ENCODE assay signal across 17 cellular contexts in genomic region chr16:84450176-84450865, GRCh38. TPM values are rescaled to one million over a fixed set of nuclear protein-coding genes. Genes with fewer than 3 reads are reported as not detected.
DNase-seq lines count a peak whose midpoint lies in the region; ATAC-seq and TF ChIP-seq lines count a peak whose summit lies in the region.
"Had no signal": no experiment of that assay in that cellular context is flagged by ENCODE, and none has a peak within 500 bp of the region (broad histone marks: within the 10 kb centered on the region; RNA-seq: fewer than 3 reads in every experiment).

No MANE protein-coding gene starts in this region.

- H3K36me3 ChIP-seq in IMR-90 (ENCODE audit: control insufficient read depth, insufficient read depth, low read length) = no peaks in the 10 kb centered on the region
- H3K36me3 ChIP-seq in lower lobe of right lung = no peaks in the 10 kb centered on the region
- no peaks in the 10 kb centered on the region for H3K36me3 ChIP-seq in stomach
- H3K36me3 ChIP-seq: BLaER1 had no signal

- no peaks in the 10 kb centered on the region for H3K9me3 ChIP-seq in IMR-90 (ENCODE audit: control insufficient read depth, insufficient read depth, low read length)
- H3K9me3 ChIP-seq in lower lobe of right lung = no peaks in the 10 kb centered on the region
- H3K9me3 ChIP-seq in stomach = no peaks in the 10 kb centered on the region

- no peak overlapping the region for H3K23ac ChIP-seq in IMR-90 (ENCODE audit: low read depth, low read length)

- H3K79me1 ChIP-seq in IMR-90 (ENCODE audit: low read depth in 1 of 2, low read length in 2 of 2) = no peaks in the 10 kb centered on the region

- no peak overlapping the region for H3K4me3 Mint-ChIP-seq in activated CD8-positive, alpha-beta memory T cell treated with anti-CD3 and anti-CD28 coated beads, Interleukin-2, amount 10 ng/mL, durations not matched to agents 7 days and 5 days
- H3K4me3 Mint-ChIP-seq: CD8-positive, alpha-beta memory T cell had no signal

- H2AK5ac ChIP-seq in IMR-90 (ENCODE audit: low read depth, low read length) = no peak overlapping the region

- peaks cover 2% of the 10 kb centered on the region; the same call in 1 of the 2 replicates for H4K20me1 ChIP-seq in IMR-90 (ENCODE audit: insufficient read depth, low read length)
- H4K20me1 ChIP-seq: BLaER1 had no signal

- H3K27me3 ChIP-seq in IMR-90 (ENCODE audit: control insufficient read depth, insufficient read depth, low read length) = no peaks in the 10 kb centered on the region
- H3K27me3 ChIP-seq in lower lobe of right lung (ENCODE audit: low read depth) = no peaks in the 10 kb centered on the region
- H3K27me3 ChIP-seq in stomach = peaks cover 0 to 12% (median 0%) of the 10 kb centered on the region in 3 donors
- H3K27me3 ChIP-seq: BLaER1 had no signal

- peaks cover 6% of the 10 kb centered on the region for H3K27me3 Mint-ChIP-seq in activated CD8-positive, alpha-beta memory T cell treated with anti-CD3 and anti-CD28 coated beads, Interleukin-2, amount 10 ng/mL, durations not matched to agents 7 days and 5 days

- H4K8ac ChIP-seq in IMR-90 (ENCODE audit: low read depth in 2 of 2, low read length in 2 of 2) = no peak overlapping the region

- TF ChIP-seq POLR2A in IMR-90 (IDR thresholded peaks at IDR 0.05; ENCODE audit: low read depth, low read length) (no peak), stomach (IDR thresholded peaks at IDR 0.05) (no peak)

- TF ChIP-seq RAD21 in IMR-90 (IDR thresholded peaks at IDR 0.05; ENCODE audit: low read length) = no peak

- H3K14ac ChIP-seq in IMR-90 (replicated peaks; ENCODE audit: low read depth, low read length) = no peak overlapping the region

- H3K4me3 ChIP-seq in IMR-90 (ENCODE audit: insufficient read depth, low read depth, low read length) = no peak overlapping the region
- no peak overlapping the region for H3K4me3 ChIP-seq in lower lobe of right lung
- no peak overlapping the region for H3K4me3 ChIP-seq in stomach
- H3K4me3 ChIP-seq: BLaER1 had no signal

- H2BK20ac ChIP-seq in IMR-90 (ENCODE audit: low read depth, low read length) = no peak overlapping the region

- no peak overlapping the region for H3K18ac ChIP-seq in IMR-90 (ENCODE audit: low read depth, low read length)

- dilution Hi-C loops in IMR-90 (cut with HindIII; ENCODE audit: low sequenced_read_pairs, unreplicated experiment) = no loop called here

- no peak overlapping the region for H3K27ac ChIP-seq in IMR-90 (ENCODE audit: insufficient read depth, low read length)
- H3K27ac ChIP-seq in lower lobe of right lung = no peak overlapping the region
- no peak overlapping the region for H3K27ac ChIP-seq in stomach
- H3K27ac ChIP-seq: BLaER1 had no signal

- no peak overlapping the region for H3K56ac ChIP-seq in IMR-90 (ENCODE audit: extremely low read depth, insufficient read depth, low read length)

- peaks cover 12% of the 10 kb centered on the region for H3K9me1 ChIP-seq in IMR-90 (ENCODE audit: insufficient read depth, low read length)

- no TSS peak for BruUV-seq in IMR-90 (replicated peaks; lab: Mats Ljungman, UMichigan)

- no peak overlapping the region for H2BK5ac ChIP-seq in IMR-90 (ENCODE audit: low read depth, low read length, poor library complexity, severe bottlenecking)

- in situ Hi-C loops in IMR-90 (cut with MboI; ENCODE audit: low sequenced_read_pairs) = no loop called here

- peak; percentile 32 for DNase-seq in activated CD8-positive, alpha-beta memory T cell treated with anti-CD3 and anti-CD28 coated beads for 24 hours
- DNase-seq in activated CD8-positive, alpha-beta memory T cell treated with anti-CD3 and anti-CD28 coated beads, Interleukin-2, amount 10 ng/mL, durations not matched to agents 7 days and 5 days = no peak
- DNase-seq in IMR-90 (no peak), lower lobe of right lung (peak; percentile 12), stomach (peak; percentile 15), inferior parietal cortex (ENCODE audit: extremely low spot score) (no peak)
- DNase-seq: CD8-positive, alpha-beta memory T cell; GF-D8; KG1; NCI-H1436; NCI-H2171; NCI-H446; OCI-M1; RPMI8226 had no signal

- no peak overlapping the region for H2BK120ac ChIP-seq in IMR-90 (ENCODE audit: low read depth, low read length)

- no peak overlapping the region for H3K4me2 ChIP-seq in IMR-90 (ENCODE audit: low read depth, low read length)

- H4K5ac ChIP-seq in IMR-90 (ENCODE audit: low read depth, low read length) = no peak overlapping the region

- CTCF ChIA-PET in activated CD8-positive, alpha-beta memory T cell treated with anti-CD3 and anti-CD28 coated beads, Interleukin-2, amount 10 ng/mL, durations not matched to agents 7 days and 5 days (lab: Charles Lee) = no interaction called here
- CTCF ChIA-PET in IMR-90 (lab: Yijun Ruan, JAX) = no interaction called here

- no peak overlapping the region for H3K27ac Mint-ChIP-seq in activated CD8-positive, alpha-beta memory T cell treated with anti-CD3 and anti-CD28 coated beads, Interleukin-2, amount 10 ng/mL, durations not matched to agents 7 days and 5 days

- ATAC-seq in activated CD8-positive, alpha-beta memory T cell treated with anti-CD3 and anti-CD28 coated beads, Interleukin-2, amount 10 ng/mL, durations not matched to agents 7 days and 5 days = no peak
- ATAC-seq in IMR-90 (ENCODE audit: low read depth) (no peak), lower lobe of right lung (no peak), HG03159 (IDR thresholded peaks at IDR 0.05; ENCODE audit: unreplicated experiment) (no peak), HG02642 (IDR thresholded peaks at IDR 0.05; ENCODE audit: poor library complexity, unreplicated experiment) (no peak)

- intact Hi-C loops in IMR-90 (cut with micrococcal nuclease) = no loop called here
- intact Hi-C loops in lower lobe of right lung (cut with DNase I) = no loop called here
- intact Hi-C loops in stomach (cut with DNase I; ENCODE audit: low total_unique reads) = no loop called here

- H2BK15ac ChIP-seq in IMR-90 (ENCODE audit: low read depth, low read length) = no peak overlapping the region

- no CpG with 5 or more reads among the region's 11 CpGs for WGBS in IMR-90 (ENCODE audit: extremely low coverage in 2 of 2, insufficient read length in 1 of 2), 2 experiments
- 85 to 94% (median 89%) methylated on average over 11 of the region's 11 CpGs for WGBS in stomach, 5 donors

- TF ChIP-seq EP300 in stomach (IDR thresholded peaks at IDR 0.05) = no peak

- H3K36me3 Mint-ChIP-seq in activated CD8-positive, alpha-beta memory T cell treated with anti-CD3 and anti-CD28 coated beads, Interleukin-2, amount 10 ng/mL, durations not matched to agents 7 days and 5 days = no peaks in the 10 kb centered on the region

- H2AFZ ChIP-seq in IMR-90 (replicated peaks; ENCODE audit: low read length, poor library complexity) = peak overlapping the region; percentile 35

- POLR2A ChIA-PET in IMR-90 (lab: Charles Lee; ENCODE audit: unreplicated experiment) = no interaction called here

- no peak overlapping the region for H3K4ac ChIP-seq in IMR-90 (ENCODE audit: low read depth, low read length)

- H2AK9ac ChIP-seq in IMR-90 (replicated peaks; ENCODE audit: low read depth, low read length, poor library complexity) = peak overlapping the region; percentile 75

- peaks cover 3% of the 10 kb centered on the region for H3K9me3 Mint-ChIP-seq in activated CD8-positive, alpha-beta memory T cell treated with anti-CD3 and anti-CD28 coated beads, Interleukin-2, amount 10 ng/mL, durations not matched to agents 7 days and 5 days (ENCODE audit: low read depth)

- no peaks in the 10 kb centered on the region for H3K4me1 ChIP-seq in IMR-90 (ENCODE audit: control insufficient read depth, insufficient read depth, low read length)
- no peaks in the 10 kb centered on the region for H3K4me1 ChIP-seq in lower lobe of right lung
- H3K4me1 ChIP-seq in stomach = no peaks in the 10 kb centered on the region

- no peaks in the 10 kb centered on the region for H3K4me1 Mint-ChIP-seq in activated CD8-positive, alpha-beta memory T cell treated with anti-CD3 and anti-CD28 coated beads, Interleukin-2, amount 10 ng/mL, durations not matched to agents 7 days and 5 days
- H3K4me1 Mint-ChIP-seq: CD8-positive, alpha-beta memory T cell had no signal

- no peak overlapping the region for H3K9ac ChIP-seq in IMR-90 (ENCODE audit: low read depth, low read length)
- H3K9ac ChIP-seq: BLaER1 had no signal

- no peak for TF ChIP-seq CTCF in IMR-90 (conservative IDR thresholded peaks at IDR 0.05; ENCODE audit: low read depth, low read length)
- no peak for TF ChIP-seq CTCF in lower lobe of right lung (IDR thresholded peaks at IDR 0.05)
- TF ChIP-seq CTCF in stomach (IDR thresholded peaks at IDR 0.05) = no peak

- H4K91ac ChIP-seq in IMR-90 (ENCODE audit: insufficient read depth, low read depth, low read length) = no peak overlapping the region

TF ChIP-seq in IMR-90, 13 proteins besides CTCF, POLR2A, EP300 and RAD21 (continues in another document):
- TF ChIP-seq BHLHE40 (IDR thresholded peaks at IDR 0.05; ENCODE audit: low read depth, low read length) = no peak
- no peak for TF ChIP-seq USF2 (IDR thresholded peaks at IDR 0.05; ENCODE audit: low read depth, low read length)
- TF ChIP-seq MAFK (IDR thresholded peaks at IDR 0.05; ENCODE audit: low read depth, low read length) = no peak
- TF ChIP-seq RCOR1 (IDR thresholded peaks at IDR 0.05; ENCODE audit: insufficient replicate concordance, low read length) = no peak
- TF ChIP-seq FOS (IDR thresholded peaks at IDR 0.05; ENCODE audit: low read depth, low read length) = no peak
- no peak for TF ChIP-seq MAZ (IDR thresholded peaks at IDR 0.05; ENCODE audit: borderline replicate concordance, low read depth, low read length)
- TF ChIP-seq SMC3 (IDR thresholded peaks at IDR 0.05; ENCODE audit: low read depth, low read length) = no peak
- TF ChIP-seq MXI1 (IDR thresholded peaks at IDR 0.05; ENCODE audit: borderline replicate concordance, low read depth, low read length) = no peak
- TF ChIP-seq CEBPB (IDR thresholded peaks at IDR 0.05; ENCODE audit: low read depth, low read length) = no peak
- no peak for TF ChIP-seq NFE2L2 (IDR thresholded peaks at IDR 0.05; ENCODE audit: low read depth, low read length)

RNA-seq across cellular contexts. Expression of gene MEAK7, which starts 54.1 kb away (rescaled TPM):
- 10 to 100 TPM; 37.9 to 73.9 TPM for total RNA-seq in activated CD8-positive, alpha-beta memory T cell treated with anti-CD3 and anti-CD28 coated beads, Interleukin-2, amount 10 ng/mL, durations not matched to agents 7 days and 5 days
- total RNA-seq in IMR-90 (2012; rRNA removed) = 27.4 and 27.8 TPM in 2 replicates
- 36.0 and 39.0 TPM in 2 replicates for polyA plus RNA-seq in IMR-90 (2012; rRNA removed)
- polyA plus RNA-seq in IMR-90 (2012; cell fraction: cytosol; rRNA removed) = 25.1 and 29.9 TPM in 2 replicates
- 31.0 and 35.1 TPM in 2 replicates for polyA plus RNA-seq in IMR-90 (2012; cell fraction: nucleus; rRNA removed; ENCODE audit: low replicate concordance)
- total RNA-seq in lower lobe of right lung = 13.0 TPM
- 10 to 100 TPM in 2 of 5 donors, 1 to 10 TPM in 3; 5.8 to 21.1 (median 9.4) TPM for total RNA-seq in stomach
- polyA plus RNA-seq in stomach = 1 to 10 TPM; 3.9 to 7.0 (median 6.8) TPM

Comparison
In these comparisons a context has a peak if more than half of its experiments do, and no peak if none do; other contexts are left out.
1. DNase-seq: peak in activated CD8-positive, alpha-beta memory T cell treated with anti-CD3 and anti-CD28 coated beads for 24 hours (single experiment), lower lobe of right lung (single experiment) and stomach (single experiment); none in activated CD8-positive, alpha-beta memory T cell treated with anti-CD3 and anti-CD28 coated beads, Interleukin-2, amount 10 ng/mL, durations not matched to agents 7 days and 5 days (single experiment), IMR-90 (single experiment) and inferior parietal cortex (single experiment).